ENCODE assay signal across 19 cellular contexts in the genomic region with DNA sequence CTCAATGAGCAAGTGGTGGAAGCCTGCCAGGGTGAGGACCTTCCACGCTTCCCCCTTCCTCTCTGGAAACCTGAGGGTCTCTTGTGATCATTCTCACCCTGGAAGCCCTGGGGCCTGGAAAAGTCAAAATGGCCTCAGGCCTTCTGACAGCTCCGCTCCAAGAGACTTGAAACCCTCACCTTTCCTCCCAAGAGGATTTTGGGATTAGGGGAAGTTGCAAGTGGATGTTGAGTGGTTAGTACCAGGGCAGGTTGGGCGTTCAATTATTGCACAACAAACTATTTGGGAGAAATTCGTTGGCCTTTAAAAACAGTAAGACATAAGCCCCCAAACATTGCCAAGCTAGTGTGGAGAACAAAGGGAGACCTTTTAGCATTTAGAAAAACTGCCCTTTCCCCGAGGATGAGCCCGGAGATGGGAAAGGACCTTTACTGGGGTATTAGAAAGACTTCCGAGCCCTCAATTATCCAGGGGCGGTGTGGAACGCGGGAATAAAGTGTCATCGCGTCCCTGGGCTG. TPM values are rescaled to one million over a fixed set of nuclear protein-coding genes. Genes with fewer than 3 reads are reported as not detected.
DNase-seq lines count a peak whose midpoint lies in the region; ATAC-seq, FAIRE-seq and TF ChIP-seq lines count a peak whose summit lies in the region.
"Had no signal": no experiment of that assay in that cellular context is flagged by ENCODE, and none has a peak within 500 bp of the region (broad histone marks: within the 10 kb centered on the region; RNA-seq: fewer than 3 reads in every experiment).

No MANE protein-coding gene starts in this region.

- peak overlapping the region; percentile 78 for H3K4me3 Mint-ChIP-seq in CD8-positive, alpha-beta T cell
- H3K4me3 Mint-ChIP-seq in astrocyte (ENCODE audit: unreplicated experiment) = no peak overlapping the region
- H3K4me3 Mint-ChIP-seq in natural killer cell treated with Interleukin-12 subunit alpha and Interleukin-12 subunit beta and Interleukin-15 and Interleukin-18, amount 100 ng/mL, for 72 hours = peak overlapping the region; percentile 42

- peak overlapping the region; percentile 83 for H3K4me2 ChIP-seq in astrocyte (ENCODE audit: low read length)

- H3K36me3 Mint-ChIP-seq in CD8-positive, alpha-beta T cell = no peaks in the 10 kb centered on the region
- no peaks in the 10 kb centered on the region for H3K36me3 Mint-ChIP-seq in astrocyte (ENCODE audit: low read depth, unreplicated experiment)
- H3K36me3 Mint-ChIP-seq in natural killer cell treated with Interleukin-12 subunit alpha and Interleukin-12 subunit beta and Interleukin-15 and Interleukin-18, amount 100 ng/mL, for 72 hours = no peaks in the 10 kb centered on the region

- DNase-seq in CD8-positive, alpha-beta T cell = no peak
- no peak for DNase-seq in astrocyte (ENCODE audit: low read depth)
- DNase-seq in natural killer cell treated with Interleukin-12 subunit alpha and Interleukin-12 subunit beta and Interleukin-15 and Interleukin-18, amount 100 ng/mL, for 72 hours (ENCODE audit: low spot score) = no peak
- no peak for DNase-seq in MV-4-11 (lab: John Stamatoyannopoulos, UW)
- DNase-seq in activated CD4-positive, CD25-positive, alpha-beta regulatory T cell (lab: John Stamatoyannopoulos, UW) = no peak
- no peak for DNase-seq in DMS 273 treated with DMSO at 0.1 percent for 48 hours (lab: John Stamatoyannopoulos, UW)
- DNase-seq: activated CD4-positive, alpha-beta T cell treated with anti-CD3 and anti-CD28 coated beads, Interleukin-2, amount 50 U/mL, for 4 hours; activated gamma-delta T cell; NCI-H1436 treated with DMSO at 0.1 percent for 48 hours; NCI-H2227 treated with DMSO at 0.1 percent for 48 hours; Right ventricle myocardium superior; T1000 had no signal

- no peaks in the 10 kb centered on the region for H3K9me3 ChIP-seq in CD8-positive, alpha-beta T cell (ENCODE audit: low read length)
- H3K9me3 ChIP-seq in astrocyte (ENCODE audit: insufficient read depth, low read depth, low read length) = no peaks in the 10 kb centered on the region
- H3K9me3 ChIP-seq: testis had no signal

- H3K79me2 ChIP-seq in ACC112 (ENCODE audit: control insufficient read depth, insufficient read depth, low read length, unreplicated experiment) (no peaks in the 10 kb centered on the region), astrocyte (ENCODE audit: insufficient read depth, low read length) (no peaks in the 10 kb centered on the region)

- FAIRE-seq in astrocyte (lab: Jason Lieb, UNC) = no peak
- FAIRE-seq: bronchial epithelial cell had no signal

- H3K4me1 Mint-ChIP-seq in CD8-positive, alpha-beta T cell (ENCODE audit: low read depth) = peaks cover 40% of the 10 kb centered on the region
- no peaks in the 10 kb centered on the region for H3K4me1 Mint-ChIP-seq in astrocyte (ENCODE audit: low read depth, unreplicated experiment)
- H3K4me1 Mint-ChIP-seq in natural killer cell treated with Interleukin-12 subunit alpha and Interleukin-12 subunit beta and Interleukin-15 and Interleukin-18, amount 100 ng/mL, for 72 hours (ENCODE audit: low read depth in 2 of 2) = peaks cover 5 to 13% of the 10 kb centered on the region in 2 donors

- H2AFZ ChIP-seq in ACC112 (ENCODE audit: low read length, unreplicated experiment) = no peak overlapping the region
- no peak overlapping the region for H2AFZ ChIP-seq in astrocyte (ENCODE audit: low read depth, low read length)

- peaks cover 58% of the 10 kb centered on the region for H3K27me3 Mint-ChIP-seq in CD8-positive, alpha-beta T cell (ENCODE audit: low read depth)
- peaks cover 62% of the 10 kb centered on the region for H3K27me3 Mint-ChIP-seq in astrocyte (ENCODE audit: low read depth, unreplicated experiment)
- peaks cover 51 to 52% of the 10 kb centered on the region in 2 donors for H3K27me3 Mint-ChIP-seq in natural killer cell treated with Interleukin-12 subunit alpha and Interleukin-12 subunit beta and Interleukin-15 and Interleukin-18, amount 100 ng/mL, for 72 hours

- POLR2A ChIA-PET in CD8-positive, alpha-beta T cell (lab: Charles Lee) = no interaction called here

- no peak for TF ChIP-seq CTCF in CD8-positive, alpha-beta T cell (IDR thresholded peaks at IDR 0.05)
- no peak for TF ChIP-seq CTCF in astrocyte (IDR thresholded peaks at IDR 0.05; ENCODE audit: insufficient read depth, low read depth, low read length)

- intact Hi-C loops in CD8-positive, alpha-beta T cell (cut with DNase I, micrococcal nuclease) = loop anchor here (5.0 kb wide), 5 partner anchors 112 to 1427 kb away; partner anchors contain the start of genes NKX2-4 (in 1 of the 2) and XRN2 (in 1 of the 2)

- H3K4me1 ChIP-seq in ACC112 (ENCODE audit: control insufficient read depth, insufficient read depth, low read length, unreplicated experiment) (no peaks in the 10 kb centered on the region), astrocyte (ENCODE audit: insufficient read depth, low read length) (peaks cover 16% of the 10 kb centered on the region)
- H3K4me1 ChIP-seq in CD8-positive, alpha-beta T cell (ENCODE audit: insufficient read depth, low read length) = peaks cover 54% of the 10 kb centered on the region

- H3K4me3 ChIP-seq in ACC112 (ENCODE audit: low read depth, low read length) (0 out of 2 replicates have a peak overlapping the region, but pooled peaks have one; percentile 60), astrocyte (ENCODE audit: insufficient read depth, low read depth, low read length) (no peak overlapping the region)
- no peak overlapping the region for H3K4me3 ChIP-seq in CD8-positive, alpha-beta T cell (ENCODE audit: low read depth, low read length)
- H3K4me3 ChIP-seq: testis had no signal

- CTCF ChIA-PET in CD8-positive, alpha-beta T cell (lab: Charles Lee) = interaction anchor here (1.1 to 11.7 kb wide), 3 partner anchors 271 to 649 kb away, joined by 3 to 205 read pairs (median 21); no protein-coding TSS in a partner anchor

- no peak for ATAC-seq in CD8-positive, alpha-beta T cell
- ATAC-seq in natural killer cell treated with Interleukin-12 subunit alpha and Interleukin-12 subunit beta and Interleukin-15 and Interleukin-18, amount 100 ng/mL, for 72 hours = no peak
- no peak for ATAC-seq in GM18498 (IDR thresholded peaks at IDR 0.05; ENCODE audit: unreplicated experiment)

- no peak overlapping the region for H3K9ac ChIP-seq in astrocyte (ENCODE audit: low read length)

- peaks cover 6% of the 10 kb centered on the region for H4K20me1 ChIP-seq in astrocyte (ENCODE audit: insufficient read depth, low read length)

- no peaks in the 10 kb centered on the region for H3K9me3 Mint-ChIP-seq in CD8-positive, alpha-beta T cell
- peaks cover 32% of the 10 kb centered on the region for H3K9me3 Mint-ChIP-seq in astrocyte (ENCODE audit: unreplicated experiment)
- no peaks in the 10 kb centered on the region for H3K9me3 Mint-ChIP-seq in natural killer cell treated with Interleukin-12 subunit alpha and Interleukin-12 subunit beta and Interleukin-15 and Interleukin-18, amount 100 ng/mL, for 72 hours
- H3K9me3 Mint-ChIP-seq: endodermal cell had no signal

- H3K27ac Mint-ChIP-seq in CD8-positive, alpha-beta T cell = no peak overlapping the region
- no peak overlapping the region for H3K27ac Mint-ChIP-seq in astrocyte (ENCODE audit: unreplicated experiment)
- no peak overlapping the region for H3K27ac Mint-ChIP-seq in natural killer cell treated with Interleukin-12 subunit alpha and Interleukin-12 subunit beta and Interleukin-15 and Interleukin-18, amount 100 ng/mL, for 72 hours
- H3K27ac Mint-ChIP-seq: endodermal cell had no signal

- H3K27me3 ChIP-seq in ACC112 (ENCODE audit: insufficient read depth, low read length) (peaks cover 95% of the 10 kb centered on the region), astrocyte (ENCODE audit: insufficient read depth, low read length) (peaks cover 77% of the 10 kb centered on the region)
- peaks cover 54% of the 10 kb centered on the region for H3K27me3 ChIP-seq in CD8-positive, alpha-beta T cell (ENCODE audit: insufficient read depth, low read length)
- H3K27me3 ChIP-seq: testis had no signal

- H3K27ac ChIP-seq in ACC112 (ENCODE audit: low read depth, low read length) (no peak overlapping the region), astrocyte (ENCODE audit: low read depth, low read length) (no peak overlapping the region)
- H3K27ac ChIP-seq in CD8-positive, alpha-beta T cell (ENCODE audit: low read depth, low read length) = no peak overlapping the region
- H3K27ac ChIP-seq: testis had no signal

- H3K36me3 ChIP-seq in ACC112 (ENCODE audit: insufficient read depth, low read length) (no peaks in the 10 kb centered on the region), astrocyte (ENCODE audit: insufficient read depth, low read length) (no peaks in the 10 kb centered on the region)
- H3K36me3 ChIP-seq in CD8-positive, alpha-beta T cell (ENCODE audit: insufficient read depth, low read length) = no peaks in the 10 kb centered on the region

RNA-seq across cellular contexts. Expression of gene NKX2-2, which starts 4.7 kb away (rescaled TPM):
- not detected for total RNA-seq in CD8-positive, alpha-beta T cell
- total RNA-seq in astrocyte = not detected in 2 replicates
- not detected for total RNA-seq in natural killer cell treated with Interleukin-12 subunit alpha and Interleukin-12 subunit beta and Interleukin-15 and Interleukin-18, amount 100 ng/mL, for 72 hours
- total RNA-seq: bronchial epithelial cell, LHCN-M2, liver, Right ventricle myocardium superior had no signal
